ENCODE assay signal across 9 cellular contexts in genomic region chr18:77131100-77131651, GRCh38. TPM values are rescaled to one million over a fixed set of nuclear protein-coding genes. Genes with fewer than 3 reads are reported as not detected.
DNase-seq lines count a peak whose midpoint lies in the region; ATAC-seq and TF ChIP-seq lines count a peak whose summit lies in the region.
"Had no signal": no experiment of that assay in that cellular context is flagged by ENCODE, and none has a peak within 500 bp of the region (broad histone marks: within the 10 kb centered on the region; RNA-seq: fewer than 3 reads in every experiment).

No MANE protein-coding gene starts in this region.

- H3K36me3 ChIP-seq in ES-I3 (ENCODE audit: insufficient read depth, low read length): no peaks in the 10 kb centered on the region
- no peaks in the 10 kb centered on the region for H3K36me3 ChIP-seq in fibroblast of lung (ENCODE audit: control insufficient read depth, insufficient read depth, low read length)
- no peaks in the 10 kb centered on the region for H3K36me3 ChIP-seq in vagina

- peak overlapping the region; percentile 92 for H3K4me3 Mint-ChIP-seq in activated CD8-positive, alpha-beta memory T cell treated with anti-CD3 and anti-CD28 coated beads, Interleukin-2, amount 10 ng/mL, durations not matched to agents 7 days and 5 days
- peak overlapping the region; percentile 81 for H3K4me3 Mint-ChIP-seq in nephron progenitor cell

- H3K9ac ChIP-seq in ES-I3 (ENCODE audit: low read depth, low read length): peak overlapping the region; percentile 72
- peak overlapping the region; percentile 39 for H3K9ac ChIP-seq in fibroblast of lung (ENCODE audit: insufficient read depth, low read length)

- H3K4me1 Mint-ChIP-seq in activated CD8-positive, alpha-beta memory T cell treated with anti-CD3 and anti-CD28 coated beads, Interleukin-2, amount 10 ng/mL, durations not matched to agents 7 days and 5 days: peaks cover 73% of the 10 kb centered on the region
- H3K4me1 Mint-ChIP-seq in nephron progenitor cell: peaks cover 17% of the 10 kb centered on the region

- CTCF ChIA-PET in activated CD8-positive, alpha-beta memory T cell treated with anti-CD3 and anti-CD28 coated beads, Interleukin-2, amount 10 ng/mL, durations not matched to agents 7 days and 5 days (lab: Charles Lee): interaction anchor here (1.2 to 3.0 kb wide), 11 partner anchors 22 to 131 kb away, joined by 3 to 13 read pairs (median 7); no protein-coding TSS in a partner anchor

- no peaks in the 10 kb centered on the region for H3K27me3 Mint-ChIP-seq in activated CD8-positive, alpha-beta memory T cell treated with anti-CD3 and anti-CD28 coated beads, Interleukin-2, amount 10 ng/mL, durations not matched to agents 7 days and 5 days
- H3K27me3 Mint-ChIP-seq in nephron progenitor cell (ENCODE audit: low read depth, poor library complexity): peaks cover 81% of the 10 kb centered on the region

- intact Hi-C loops in vagina (cut with DNase I): no loop called here

- H3K4me1 ChIP-seq in ES-I3 (ENCODE audit: insufficient read depth, low read length): no peaks in the 10 kb centered on the region
- H3K4me1 ChIP-seq in fibroblast of lung (ENCODE audit: control insufficient read depth, extremely low read depth, insufficient read depth, low read length): peaks cover 6% of the 10 kb centered on the region
- H3K4me1 ChIP-seq in vagina: peaks cover 57% of the 10 kb centered on the region

- H3K9me3 ChIP-seq in ES-I3 (ENCODE audit: control insufficient read depth, insufficient read depth, low read length): no peaks in the 10 kb centered on the region
- no peaks in the 10 kb centered on the region for H3K9me3 ChIP-seq in fibroblast of lung (ENCODE audit: control insufficient read depth, insufficient read depth, low read depth, low read length)
- no peaks in the 10 kb centered on the region for H3K9me3 ChIP-seq in vagina

- no peaks in the 10 kb centered on the region for H3K79me2 ChIP-seq in fibroblast of lung (ENCODE audit: control insufficient read depth, insufficient read depth, low read length)

- peak; percentile 13 for ATAC-seq in activated CD8-positive, alpha-beta memory T cell treated with anti-CD3 and anti-CD28 coated beads, Interleukin-2, amount 10 ng/mL, durations not matched to agents 7 days and 5 days
- no peak for ATAC-seq in HG02970 (IDR thresholded peaks at IDR 0.05; ENCODE audit: low FRiP score, unreplicated experiment)
- ATAC-seq: K562 had no signal

- H3K27ac ChIP-seq in fibroblast of lung (ENCODE audit: insufficient read depth, low read length) (no peak overlapping the region), vagina (peak overlapping the region; percentile 99)

- H3K9me3 Mint-ChIP-seq in activated CD8-positive, alpha-beta memory T cell treated with anti-CD3 and anti-CD28 coated beads, Interleukin-2, amount 10 ng/mL, durations not matched to agents 7 days and 5 days (ENCODE audit: low read depth): no peaks in the 10 kb centered on the region
- H3K9me3 Mint-ChIP-seq in nephron progenitor cell: peaks cover 4% of the 10 kb centered on the region

- TF ChIP-seq CTCF in fibroblast of lung (conservative IDR thresholded peaks at IDR 0.05 in 1 of 2, IDR thresholded peaks at IDR 0.05 in 1 of 2; ENCODE audit: low read depth in 1 of 2, low read length in 2 of 2): no peak
- TF ChIP-seq CTCF in nephron progenitor cell (IDR thresholded peaks at IDR 0.05): no peak
- no peak for TF ChIP-seq CTCF in vagina (IDR thresholded peaks at IDR 0.05)

- H3K27ac Mint-ChIP-seq in activated CD8-positive, alpha-beta memory T cell treated with anti-CD3 and anti-CD28 coated beads, Interleukin-2, amount 10 ng/mL, durations not matched to agents 7 days and 5 days: peak overlapping the region; percentile 95
- no peak overlapping the region for H3K27ac Mint-ChIP-seq in nephron progenitor cell

- H2AFZ ChIP-seq in fibroblast of lung (ENCODE audit: low read length): no peak overlapping the region

- TF ChIP-seq POLR2A in vagina (IDR thresholded peaks at IDR 0.05): no peak

- H3K4me2 ChIP-seq in fibroblast of lung (ENCODE audit: extremely low read depth, insufficient read depth, low read length): peak overlapping the region; percentile 73

- H3K27me3 ChIP-seq in fibroblast of lung (ENCODE audit: control insufficient read depth, insufficient read depth, low read length): peaks cover 22% of the 10 kb centered on the region
- no peaks in the 10 kb centered on the region for H3K27me3 ChIP-seq in vagina

- peak overlapping the region; percentile 76 for H3K4me3 ChIP-seq in Jurkat, Clone E6-1 (ENCODE audit: low read length)
- H3K4me3 ChIP-seq in fibroblast of lung (replicated peaks in 1 of 4; ENCODE audit: control extremely low read depth in 1 of 4, insufficient read depth in 1 of 4, low read depth in 3 of 4, low read length in 4 of 4) (peak overlapping the region; percentile 27 to 49 (median 40)), vagina (peak overlapping the region; percentile 68 to 71)
- H3K4me3 ChIP-seq: K562 had no signal

- peaks cover 49% of the 10 kb centered on the region for H3K36me3 Mint-ChIP-seq in activated CD8-positive, alpha-beta memory T cell treated with anti-CD3 and anti-CD28 coated beads, Interleukin-2, amount 10 ng/mL, durations not matched to agents 7 days and 5 days
- no peaks in the 10 kb centered on the region for H3K36me3 Mint-ChIP-seq in nephron progenitor cell (ENCODE audit: low read depth)

- no peaks in the 10 kb centered on the region for H4K20me1 ChIP-seq in fibroblast of lung (ENCODE audit: control insufficient read depth, extremely low read depth, insufficient read depth, low read length)

- no peak for DNase-seq in Jurkat, Clone E6-1 (ENCODE audit: low read depth, low spot score)
- DNase-seq in activated CD8-positive, alpha-beta memory T cell treated with anti-CD3 and anti-CD28 coated beads, Interleukin-2, amount 10 ng/mL, durations not matched to agents 7 days and 5 days: peak; percentile 74
- DNase-seq in fibroblast of lung (ENCODE audit: low read depth in 2 of 2) (peak; percentile 26 to 32), nephron progenitor cell (no peak), vagina (ENCODE audit: extremely low spot score in 2 of 2) (peak in 1 of 2 donors; percentile 85), kidney glomerular epithelial cell (lab: John Stamatoyannopoulos, UW) (no peak)

RNA-seq across cellular contexts. Expression of gene MBP, which starts 1.4 kb away (rescaled TPM):
- polyA plus RNA-seq in Jurkat, Clone E6-1 (2012; ENCODE audit: insufficient read depth, insufficient read length): 30.6 TPM
- total RNA-seq in activated CD8-positive, alpha-beta memory T cell treated with anti-CD3 and anti-CD28 coated beads, Interleukin-2, amount 10 ng/mL, durations not matched to agents 7 days and 5 days: 100 to 1,000 TPM in 1 of 2 experiments, 10 to 100 TPM in 1; 94.7 to 101 TPM
- total RNA-seq in fibroblast of lung (3.6 and 7.2 TPM in 2 replicates), vagina (33.6 TPM)
- 2.3 and 2.4 TPM in 2 replicates for polyA plus RNA-seq in fibroblast of lung
- 1.9 and 2.0 TPM in 2 replicates for polyA plus RNA-seq in fibroblast of lung (2012)
- polyA minus RNA-seq in fibroblast of lung (ENCODE audit: low replicate concordance): 2.6 and 3.3 TPM in 2 replicates
- polyA plus RNA-seq: K562 had no signal

Comparison
In these comparisons a context has a peak if more than half of its experiments do, and no peak if none do; other contexts are left out.
1. DNase-seq: peak in activated CD8-positive, alpha-beta memory T cell treated with anti-CD3 and anti-CD28 coated beads, Interleukin-2, amount 10 ng/mL, durations not matched to agents 7 days and 5 days (single experiment) and fibroblast of lung (2 of 2); none in Jurkat, Clone E6-1 (single experiment), nephron progenitor cell (single experiment) and kidney glomerular epithelial cell (single experiment).
2. Peak in every context shown above with its lines, with median percentiles within 50 percentile points of each other: H3K4me3 ChIP-seq.